16 cellular contexts compared by ENCODE assay signal in genomic region chr3:153215971-153216370, GRCh38.
"Had no signal": no experiment of that assay in that cellular context is flagged by ENCODE, and none has a peak within 500 bp of the region (broad histone marks: within the 10 kb centered on the region; RNA-seq: fewer than 3 reads in every experiment).

No MANE protein-coding gene starts in this region.

- H3K4me3 ChIP-seq: cardiac muscle cell, left ventricle myocardium inferior, ovary, stomach had no signal

- H3K27me3 ChIP-seq: cardiac muscle cell, foreskin keratinocyte, ovary, stomach had no signal

- H3K36me3 ChIP-seq: cardiac muscle cell, left ventricle myocardium inferior, ovary, stomach, WERI-Rb-1 had no signal

- H3K9me3 ChIP-seq: left ventricle myocardium inferior, ovary, stomach had no signal

- H3K27ac ChIP-seq: cardiac muscle cell, foreskin keratinocyte, left ventricle myocardium inferior, ovary, stomach, WERI-Rb-1 had no signal

- DNase-seq: activated CD4-positive, alpha-beta memory T cell treated with anti-CD3 and anti-CD28 coated beads, Interleukin-2, amount 10 ng/mL, durations not matched to agents 7 days and 5 days; activated CD4-positive, alpha-beta T cell treated with anti-CD3 and anti-CD28 coated beads for 36 hours; activated gamma-delta T cell treated with Interleukin-2 at 50 U/mL for 16 hours; activated naive CD8-positive, alpha-beta T cell treated with anti-CD3 and anti-CD28 coated beads for 36 hours; activated T-cell treated with anti-CD3 and anti-CD28 coated beads, Interleukin-2, amount 50 U/mL, for 72 hours; anterior cingulate cortex; effector CD4-positive, alpha-beta T cell; foreskin keratinocyte; head of caudate nucleus; islet precursor cell; left ventricle myocardium inferior; ovary; stomach; T-cell; WERI-Rb-1 had no signal
